ENCODE assay signal across 17 cellular contexts in genomic region chr22:30572840-30573593, GRCh38. TPM values are rescaled to one million over a fixed set of nuclear protein-coding genes. Genes with fewer than 3 reads are reported as not detected.
DNase-seq lines count a peak whose midpoint lies in the region; ATAC-seq and TF ChIP-seq lines count a peak whose summit lies in the region.
"Had no signal": no experiment of that assay in that cellular context is flagged by ENCODE, and none has a peak within 500 bp of the region (broad histone marks: within the 10 kb centered on the region; RNA-seq: fewer than 3 reads in every experiment).

No MANE protein-coding gene starts in this region.

- H3K9me3 ChIP-seq in iPS-18a (ENCODE audit: control insufficient read depth, low read depth, low read length), result no peaks in the 10 kb centered on the region
- H3K9me3 ChIP-seq: BLaER1 treated with 17β-estradiol and CSF1 and Interleukin-3, amounts not matched to agents 10 nM and 100 nM; psoas muscle had no signal

- peaks cover 24% of the 10 kb centered on the region for H3K36me3 ChIP-seq in iPS-18a (ENCODE audit: control insufficient read depth, low read depth, low read length)

- no peak overlapping the region for H3K27ac ChIP-seq in iPS-18a (ENCODE audit: low read length)
- H3K27ac ChIP-seq: BLaER1 treated with 17β-estradiol and CSF1 and Interleukin-3, amounts not matched to agents 10 nM and 100 nM had no signal

- peak overlapping the region; percentile 67 for H3K4me3 ChIP-seq in iPS-18a (ENCODE audit: low read length)
- H3K4me3 ChIP-seq: BLaER1 treated with 17β-estradiol and CSF1 and Interleukin-3, amounts not matched to agents 10 nM and 100 nM; psoas muscle had no signal

- BruUV-seq in Calu3 (replicated peaks; lab: Mats Ljungman, UMichigan), result no TSS peak

- H3K27ac Mint-ChIP-seq in Calu3 (ENCODE audit: unreplicated experiment) (peak overlapping the region; percentile 53), progenitor cell of endocrine pancreas (no peak overlapping the region), endothelial cell (ENCODE audit: unreplicated experiment) (no peak overlapping the region)

- H3K27me3 ChIP-seq in iPS-18a (ENCODE audit: control insufficient read depth, insufficient read depth, low read length), result no peaks in the 10 kb centered on the region

- H3K4me1 Mint-ChIP-seq in Calu3 (ENCODE audit: low read depth, unreplicated experiment), result peaks cover 20% of the 10 kb centered on the region
- H3K4me1 Mint-ChIP-seq in progenitor cell of endocrine pancreas (ENCODE audit: low read depth), result peaks cover 17% of the 10 kb centered on the region
- H3K4me1 Mint-ChIP-seq in endothelial cell (ENCODE audit: unreplicated experiment), result no peaks in the 10 kb centered on the region

- peaks cover 37% of the 10 kb centered on the region for H3K36me3 Mint-ChIP-seq in Calu3 (ENCODE audit: insufficient read depth, unreplicated experiment)
- H3K36me3 Mint-ChIP-seq in progenitor cell of endocrine pancreas (ENCODE audit: insufficient read depth), result peaks cover 10% of the 10 kb centered on the region
- H3K36me3 Mint-ChIP-seq in endothelial cell (ENCODE audit: low read depth, unreplicated experiment), result peaks cover 11% of the 10 kb centered on the region
- H3K36me3 Mint-ChIP-seq: activated naive CD4-positive, alpha-beta T cell treated with anti-CD3 and anti-CD28 coated beads, Interleukin-2, amount 50 U/mL, for 72 hours had no signal

- peak overlapping the region; percentile 58 for H3K4me3 Mint-ChIP-seq in Calu3 (ENCODE audit: low read depth, unreplicated experiment)
- H3K4me3 Mint-ChIP-seq in progenitor cell of endocrine pancreas (ENCODE audit: low read depth), result peak overlapping the region; percentile 70
- H3K4me3 Mint-ChIP-seq in endothelial cell (ENCODE audit: unreplicated experiment), result no peak overlapping the region
- H3K4me3 Mint-ChIP-seq: stimulated activated naive CD8-positive, alpha-beta T cell treated with anti-CD3 and anti-CD28 coated beads, Interleukin-15, amount 100 ng/mL, for 72 hours had no signal

- peak; percentile 54 for DNase-seq in Calu3
- DNase-seq in SW480 (ENCODE audit: low spot score), result peak; percentile 21
- DNase-seq in progenitor cell of endocrine pancreas (ENCODE audit: low spot score, unreplicated experiment), result no peak
- DNase-seq in NCI-H1105 (lab: John Stamatoyannopoulos, UW), result no peak
- DNase-seq in endothelial cell (ENCODE audit: low spot score), result no peak
- DNase-seq in NCI-H446 treated with DMSO at 0.1 percent for 48 hours (lab: John Stamatoyannopoulos, UW), result no peak
- DNase-seq: foreskin melanocyte; GF-D8; SHP77; stimulated activated naive CD8-positive, alpha-beta T cell treated with anti-CD3 and anti-CD28 coated beads, Interleukin-15, amount 100 ng/mL, for 72 hours had no signal

- intact Hi-C loops in Calu3 (cut with micrococcal nuclease; ENCODE audit: unreplicated experiment), result no loop called here

- TF ChIP-seq CTCF in Calu3 (IDR thresholded peaks at IDR 0.05; ENCODE audit: unreplicated experiment), result no peak
- TF ChIP-seq CTCF in progenitor cell of endocrine pancreas (IDR thresholded peaks at IDR 0.05; ENCODE audit: unreplicated experiment), result no peak
- TF ChIP-seq CTCF in endothelial cell (IDR thresholded peaks at IDR 0.05; ENCODE audit: unreplicated experiment), result no peak

- no peak overlapping the region for H3K9ac ChIP-seq in iPS-18a (ENCODE audit: low read length)
- H3K9ac ChIP-seq: BLaER1 treated with 17β-estradiol and CSF1 and Interleukin-3, amounts not matched to agents 10 nM and 100 nM had no signal

- H3K9me3 Mint-ChIP-seq in Calu3 (ENCODE audit: low read depth, unreplicated experiment) (no peaks in the 10 kb centered on the region), progenitor cell of endocrine pancreas (ENCODE audit: low read depth) (no peaks in the 10 kb centered on the region), endothelial cell (ENCODE audit: unreplicated experiment) (no peaks in the 10 kb centered on the region)
- H3K9me3 Mint-ChIP-seq: activated naive CD4-positive, alpha-beta T cell treated with anti-CD3 and anti-CD28 coated beads, Interleukin-2, amount 50 U/mL, for 72 hours; stimulated activated naive CD8-positive, alpha-beta T cell treated with anti-CD3 and anti-CD28 coated beads, Interleukin-15, amount 100 ng/mL, for 72 hours had no signal

- peaks cover 12% of the 10 kb centered on the region for H3K4me1 ChIP-seq in iPS-18a (ENCODE audit: control insufficient read depth, low read depth, low read length)
- H3K4me1 ChIP-seq: BLaER1 treated with 17β-estradiol and CSF1 and Interleukin-3, amounts not matched to agents 10 nM and 100 nM had no signal

- H3K27me3 Mint-ChIP-seq in Calu3 (ENCODE audit: unreplicated experiment), result no peaks in the 10 kb centered on the region
- no peaks in the 10 kb centered on the region for H3K27me3 Mint-ChIP-seq in progenitor cell of endocrine pancreas
- H3K27me3 Mint-ChIP-seq in endothelial cell (ENCODE audit: unreplicated experiment), result peaks cover 9% of the 10 kb centered on the region
- H3K27me3 Mint-ChIP-seq: stimulated activated naive CD8-positive, alpha-beta T cell treated with anti-CD3 and anti-CD28 coated beads, Interleukin-15, amount 100 ng/mL, for 72 hours had no signal

- CTCF ChIA-PET in Calu3 (lab: Charles Lee), result interaction anchor here (0.6 to 1.0 kb wide), 2 partner anchors 29 to 494 kb away, joined by 3 read pairs; no protein-coding TSS in a partner anchor

- no peak for ATAC-seq in GM21619 (IDR thresholded peaks at IDR 0.05; ENCODE audit: unreplicated experiment)

RNA-seq across cellular contexts. Expression of gene GAL3ST1, which starts 1.4 kb away (rescaled TPM):
- total RNA-seq in Calu3 (2022), result 6.5 and 8.2 TPM in 2 replicates
- 21.6 and 23.7 TPM in 2 replicates for total RNA-seq in progenitor cell of endocrine pancreas
- total RNA-seq in endothelial cell (ENCODE audit: unreplicated experiment), result 3.0 TPM

RNA-seq across cellular contexts. Expression of gene PES1, which starts 18.7 kb away (rescaled TPM):
- total RNA-seq in Calu3 (2022), result 98.9 and 106 TPM in 2 replicates
- total RNA-seq in progenitor cell of endocrine pancreas, result 71.6 and 74.4 TPM in 2 replicates
- total RNA-seq in endothelial cell (ENCODE audit: unreplicated experiment), result 84.0 TPM

RNA-seq across cellular contexts. Expression of gene SEC14L6, which starts 26.5 kb away (rescaled TPM):
- total RNA-seq in Calu3 (2022) (0.26 and 0.47 TPM in 2 replicates), progenitor cell of endocrine pancreas (3.7 and 4.8 TPM in 2 replicates), endothelial cell (ENCODE audit: unreplicated experiment) (1.4 TPM)
- total RNA-seq: activated naive CD4-positive, alpha-beta T cell treated with anti-CD3 and anti-CD28 coated beads, Interleukin-2, amount 50 U/mL, for 72 hours; lung microvascular endothelial cell; NCI-H460; psoas muscle had no signal

RNA-seq across cellular contexts. Expression of gene TCN2, which starts 34.0 kb away (rescaled TPM):
- 11.0 and 25.9 TPM in 2 replicates for total RNA-seq in Calu3 (2022)
- total RNA-seq in progenitor cell of endocrine pancreas, result 22.3 and 22.9 TPM in 2 replicates
- total RNA-seq in endothelial cell (ENCODE audit: unreplicated experiment), result 59.5 TPM

Comparison
In these comparisons a context has a peak if more than half of its experiments do, and no peak if none do; other contexts are left out.
1. DNase-seq: peak in Calu3 (single experiment) and SW480 (single experiment); none in progenitor cell of endocrine pancreas (single experiment), NCI-H1105 (single experiment), endothelial cell (single experiment) and NCI-H446 treated with DMSO at 0.1 percent for 48 hours (single experiment).